In genomic region chr11:7563269-7563668, GRCh38 we compare ENCODE assay signal across 16 cellular contexts. TPM values are rescaled to one million over a fixed set of nuclear protein-coding genes. Genes with fewer than 3 reads are reported as not detected.
DNase-seq lines count a peak whose midpoint lies in the region; ATAC-seq, FAIRE-seq and TF ChIP-seq lines count a peak whose summit lies in the region.
"Had no signal": no experiment of that assay in that cellular context is flagged by ENCODE, and none has a peak within 500 bp of the region (broad histone marks: within the 10 kb centered on the region; RNA-seq: fewer than 3 reads in every experiment).

No MANE protein-coding gene starts in this region.

- TF ChIP-seq POLR2A in GM12892 (IDR thresholded peaks at IDR 0.05; ENCODE audit: low read depth, low read length), result no peak

- H3K9me3 Mint-ChIP-seq in nephron, result no peaks in the 10 kb centered on the region

- H3K9me3 ChIP-seq in A673 (ENCODE audit: low read depth, low read length, poor library complexity, severe bottlenecking) (no peaks in the 10 kb centered on the region), adipocyte (ENCODE audit: control insufficient read depth, low read length) (peaks cover 4% of the 10 kb centered on the region)
- H3K9me3 ChIP-seq: SJCRH30 had no signal

- CTCF ChIA-PET in A673 (lab: Charles Lee), result no interaction called here

- TF ChIP-seq CTCF in A673 (conservative IDR thresholded peaks at IDR 0.05; ENCODE audit: low read depth, low read length), result no peak
- no peak for TF ChIP-seq CTCF in nephron (IDR thresholded peaks at IDR 0.05; ENCODE audit: unreplicated experiment in 3 of 3)

- peak; percentile 74 for FAIRE-seq in GM12892 (lab: Jason Lieb, UNC)
- FAIRE-seq: A204.1 had no signal

- H3K27me3 Mint-ChIP-seq in nephron (ENCODE audit: low read depth), result no peaks in the 10 kb centered on the region

- H3K27ac Mint-ChIP-seq in nephron, result peak overlapping the region; percentile 3 to 57 (median 30)
- H3K27ac Mint-ChIP-seq: CD14-positive monocyte had no signal

- POLR2A ChIA-PET in A673 (lab: Charles Lee; ENCODE audit: low non-redundant PET), result no interaction called here

- no peak overlapping the region for H3K4me3 Mint-ChIP-seq in nephron
- H3K4me3 Mint-ChIP-seq: CD14-positive monocyte had no signal

- H3K27ac ChIP-seq in A673 (ENCODE audit: low read depth, low read length, poor library complexity, severe bottlenecking), result no peak overlapping the region
- H3K27ac ChIP-seq: KMS-11, SJCRH30 had no signal

- no peaks in the 10 kb centered on the region for H3K4me1 ChIP-seq in A673 (ENCODE audit: insufficient read depth, low read length, poor library complexity, severe bottlenecking)
- peaks cover 10% of the 10 kb centered on the region for H3K4me1 ChIP-seq in adipocyte (ENCODE audit: control insufficient read depth, insufficient read depth, low read length)
- H3K4me1 ChIP-seq: HAP-1, SJCRH30 had no signal

- H3K36me3 ChIP-seq in A673 (ENCODE audit: insufficient read depth, low read length, poor library complexity, severe bottlenecking), result no peaks in the 10 kb centered on the region
- H3K36me3 ChIP-seq in adipocyte (ENCODE audit: control insufficient read depth, insufficient read depth, low read length, severe bottlenecking), result peaks cover 18% of the 10 kb centered on the region
- H3K36me3 ChIP-seq: SJCRH30 had no signal

- H3K9ac ChIP-seq in adipocyte (ENCODE audit: low read length), result no peak overlapping the region
- H3K9ac ChIP-seq: KMS-11 had no signal

- peaks cover 3% of the 10 kb centered on the region for H3K36me3 Mint-ChIP-seq in nephron (ENCODE audit: low read depth)

- DNase-seq in A673 (ENCODE audit: low spot score), result peak; percentile 56
- no peak for DNase-seq in GM12892 (ENCODE audit: insufficient read length)
- DNase-seq in adipocyte (ENCODE audit: low read depth), result peak; percentile 68
- DNase-seq in glomerular visceral epithelial cell (ENCODE audit: extremely low spot score), result no peak
- no peak for DNase-seq in stimulated activated CD4-positive, alpha-beta T cell treated with anti-CD3 and anti-CD28 coated beads, Interleukin-15, amount 100 ng/mL, for 24 hours
- DNase-seq: NCI-H1048, NCI-H1436 treated with DMSO at 0.1 percent for 48 hours, NCI-H524 treated with DMSO at 0.1 percent for 48 hours, OCI-M1, SJCRH30 had no signal

- H3K27me3 ChIP-seq in A673 (replicated peaks; ENCODE audit: insufficient read depth, low read depth, low read length, poor library complexity), result no peaks in the 10 kb centered on the region
- no peaks in the 10 kb centered on the region for H3K27me3 ChIP-seq in adipocyte (replicated peaks; ENCODE audit: control insufficient read depth, insufficient read depth, low read length)
- H3K27me3 ChIP-seq: SJCRH30 had no signal

- ATAC-seq in HG02938 (IDR thresholded peaks at IDR 0.05; ENCODE audit: unreplicated experiment), result no peak

- no TSS peak for BruUV-seq in A673 (replicated peaks; lab: Mats Ljungman, UMichigan)

- H3K4me3 ChIP-seq in A673 (ENCODE audit: low read depth, low read length, poor library complexity, severe bottlenecking) (no peak overlapping the region), adipocyte (ENCODE audit: low read length) (no peak overlapping the region)
- H3K4me3 ChIP-seq: HAP-1, SJCRH30 had no signal

- intact Hi-C loops in A673 (cut with micrococcal nuclease; ENCODE audit: unreplicated experiment), result no loop called here

- H3K4me1 Mint-ChIP-seq in nephron, result peaks cover 6% of the 10 kb centered on the region
- H3K4me1 Mint-ChIP-seq: CD14-positive monocyte had no signal

RNA-seq across cellular contexts. Expression of gene PPFIBP2, which starts 49.5 kb away (rescaled TPM):
- total RNA-seq in A673 (2021), result 5.7 and 6.8 TPM in 2 replicates
- polyA plus RNA-seq in GM12892 (2012; ENCODE audit: missing spikeins), result 42.0 TPM

Comparison
In these comparisons a context has a peak if more than half of its experiments do, and no peak if none do; other contexts are left out.
1. DNase-seq: peak in A673 (single experiment) and adipocyte (single experiment); none in GM12892 (single experiment), glomerular visceral epithelial cell (single experiment) and stimulated activated CD4-positive, alpha-beta T cell treated with anti-CD3 and anti-CD28 coated beads, Interleukin-15, amount 100 ng/mL, for 24 hours (single experiment).